13 cellular contexts compared by ENCODE assay signal in genomic region chr3:104933981-104934380, GRCh38.
DNase-seq lines count a peak whose midpoint lies in the region; ATAC-seq and TF ChIP-seq lines count a peak whose summit lies in the region.
"Had no signal": no experiment of that assay in that cellular context is flagged by ENCODE, and none has a peak within 500 bp of the region (broad histone marks: within the 10 kb centered on the region; RNA-seq: fewer than 3 reads in every experiment).

No MANE protein-coding gene starts in this region.

- H3K27ac ChIP-seq in GM23248: no peak overlapping the region
- no peak overlapping the region for H3K27ac ChIP-seq in vagina
- H3K27ac ChIP-seq: C4-2B had no signal

- H3K27ac Mint-ChIP-seq in activated naive CD4-positive, alpha-beta T cell treated with anti-CD3 and anti-CD28 coated beads, Interleukin-2, amount 10 ng/mL, durations not matched to agents 7 days and 5 days: no peak overlapping the region
- H3K27ac Mint-ChIP-seq: CD4-positive, alpha-beta T cell; H9 had no signal

- no peaks in the 10 kb centered on the region for H3K36me3 Mint-ChIP-seq in activated naive CD4-positive, alpha-beta T cell treated with anti-CD3 and anti-CD28 coated beads, Interleukin-2, amount 10 ng/mL, durations not matched to agents 7 days and 5 days

- H3K9me3 ChIP-seq in BE2C (no peaks in the 10 kb centered on the region), GM23248 (ENCODE audit: low read depth) (no peaks in the 10 kb centered on the region), vagina (no peaks in the 10 kb centered on the region)
- H3K9me3 ChIP-seq: Caco-2 had no signal

- H3K27me3 ChIP-seq in BE2C: no peaks in the 10 kb centered on the region
- H3K27me3 ChIP-seq in GM23248 (replicated peaks; ENCODE audit: insufficient read depth): no peaks in the 10 kb centered on the region
- no peaks in the 10 kb centered on the region for H3K27me3 ChIP-seq in vagina

- TF ChIP-seq POLR2A in vagina (IDR thresholded peaks at IDR 0.05): no peak

- peaks cover 19% of the 10 kb centered on the region for H3K4me1 ChIP-seq in BE2C
- no peaks in the 10 kb centered on the region for H3K4me1 ChIP-seq in GM23248 (ENCODE audit: insufficient read depth)
- no peaks in the 10 kb centered on the region for H3K4me1 ChIP-seq in vagina
- H3K4me1 ChIP-seq: Caco-2 had no signal

- H3F3A ChIP-seq in GM23248 (ENCODE audit: insufficient read depth): no peaks in the 10 kb centered on the region

- DNase-seq in BE2C (peak; percentile 57), GM23248 (peak; percentile 22), NCI-H69 (lab: John Stamatoyannopoulos, UW) (peak; percentile 3), fibroblast of mammary gland (ENCODE audit: low read depth) (peak; percentile 34), vagina (ENCODE audit: extremely low spot score in 2 of 2) (no peak)
- no peak for DNase-seq in activated naive CD4-positive, alpha-beta T cell treated with anti-CD3 and anti-CD28 coated beads, Interleukin-2, amount 10 ng/mL, durations not matched to agents 7 days and 5 days
- DNase-seq in stimulated activated naive CD4-positive, alpha-beta T cell (lab: John Stamatoyannopoulos, UW): no peak
- DNase-seq: Caco-2; CD4-positive, alpha-beta T cell; GF-D8; H9 had no signal

- H3K4me3 Mint-ChIP-seq in activated naive CD4-positive, alpha-beta T cell treated with anti-CD3 and anti-CD28 coated beads, Interleukin-2, amount 10 ng/mL, durations not matched to agents 7 days and 5 days: no peak overlapping the region
- H3K4me3 Mint-ChIP-seq: CD4-positive, alpha-beta T cell; H9 had no signal

- CTCF ChIA-PET in activated naive CD4-positive, alpha-beta T cell treated with anti-CD3 and anti-CD28 coated beads, Interleukin-2, amount 10 ng/mL, durations not matched to agents 7 days and 5 days (lab: Charles Lee): no interaction called here

- no peak for ATAC-seq in HG02571 (IDR thresholded peaks at IDR 0.05; ENCODE audit: unreplicated experiment)

- H3K9me3 Mint-ChIP-seq in activated naive CD4-positive, alpha-beta T cell treated with anti-CD3 and anti-CD28 coated beads, Interleukin-2, amount 10 ng/mL, durations not matched to agents 7 days and 5 days: peaks cover 4% of the 10 kb centered on the region

- H2AFZ ChIP-seq in GM23248: no peak overlapping the region

- intact Hi-C loops in vagina (cut with DNase I): no loop called here

- 39% methylated on average over 3 of the region's 3 CpGs for WGBS in GM23248 (ENCODE audit: low coverage in 1 of 2, low lambda C conversion rate in 2 of 2, missing lambda C conversion rate in 2 of 2), 2 experiments

- H3K79me2 ChIP-seq in GM23248 (ENCODE audit: insufficient read depth): no peaks in the 10 kb centered on the region

- no peaks in the 10 kb centered on the region for H3K9me2 ChIP-seq in GM23248 (ENCODE audit: insufficient read depth)

- in situ Hi-C loops in GM23248 (cut with MboI): no loop called here

- no peak for TF ChIP-seq CTCF in BE2C (IDR thresholded peaks at IDR 0.05; ENCODE audit: low read depth, low read length)
- TF ChIP-seq CTCF in fibroblast of mammary gland (conservative IDR thresholded peaks at IDR 0.05; ENCODE audit: control insufficient read depth, insufficient read depth, low read depth, low read length): no peak
- TF ChIP-seq CTCF in vagina (IDR thresholded peaks at IDR 0.05): no peak

- no peaks in the 10 kb centered on the region for H3K27me3 Mint-ChIP-seq in activated naive CD4-positive, alpha-beta T cell treated with anti-CD3 and anti-CD28 coated beads, Interleukin-2, amount 10 ng/mL, durations not matched to agents 7 days and 5 days
- H3K27me3 Mint-ChIP-seq: CD4-positive, alpha-beta T cell had no signal

- no peak overlapping the region for H3K9ac ChIP-seq in GM23248

- H3K4me3 ChIP-seq in BE2C (ENCODE audit: low read depth, low read length): no peak overlapping the region
- no peak overlapping the region for H3K4me3 ChIP-seq in GM23248
- no peak overlapping the region for H3K4me3 ChIP-seq in fibroblast of mammary gland (ENCODE audit: control insufficient read depth, low read depth, low read length)
- no peak overlapping the region for H3K4me3 ChIP-seq in vagina

- H3K4me1 Mint-ChIP-seq in activated naive CD4-positive, alpha-beta T cell treated with anti-CD3 and anti-CD28 coated beads, Interleukin-2, amount 10 ng/mL, durations not matched to agents 7 days and 5 days: no peaks in the 10 kb centered on the region
- H3K4me1 Mint-ChIP-seq: H9 had no signal

- no peaks in the 10 kb centered on the region for H3K36me3 ChIP-seq in BE2C
- H3K36me3 ChIP-seq in GM23248 (ENCODE audit: low read depth): no peaks in the 10 kb centered on the region
- no peaks in the 10 kb centered on the region for H3K36me3 ChIP-seq in vagina

- H3K4me2 ChIP-seq in GM23248 (ENCODE audit: unreplicated experiment): no peak overlapping the region

- no peaks in the 10 kb centered on the region for H4K20me1 ChIP-seq in GM23248 (ENCODE audit: insufficient read depth)

Comparison
In these comparisons a context has a peak if more than half of its experiments do, and no peak if none do; other contexts are left out.
1. DNase-seq: peak in BE2C (single experiment), GM23248 (single experiment), NCI-H69 (single experiment) and fibroblast of mammary gland (single experiment); none in activated naive CD4-positive, alpha-beta T cell treated with anti-CD3 and anti-CD28 coated beads, Interleukin-2, amount 10 ng/mL, durations not matched to agents 7 days and 5 days (single experiment), stimulated activated naive CD4-positive, alpha-beta T cell (0 of 6) and vagina (0 of 2).